1 cellular context compared by ENCODE assay signal in the genomic region with DNA sequence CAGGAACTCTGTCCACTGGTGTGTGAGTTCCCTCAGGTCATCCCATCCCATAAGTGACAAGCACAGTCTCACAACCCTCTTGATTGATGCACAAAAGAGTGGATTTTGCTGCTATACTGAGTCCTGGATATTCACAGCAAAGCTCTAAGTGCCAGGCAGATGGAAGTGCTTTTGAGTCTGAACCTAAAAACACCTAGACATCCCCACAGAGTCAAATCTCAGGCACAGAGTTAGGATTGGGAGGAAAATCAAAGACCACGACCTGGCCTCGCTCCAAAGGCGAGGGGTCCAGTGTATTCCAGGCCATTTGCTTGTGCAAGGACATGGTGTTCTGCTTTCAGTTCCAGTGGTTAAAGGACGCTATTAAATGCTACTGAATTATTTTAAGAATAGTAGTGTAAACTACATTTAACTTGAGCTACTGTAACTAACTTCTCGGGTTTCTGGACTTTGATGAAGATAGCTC.
TF ChIP-seq lines count a peak whose summit lies in the region.

No MANE protein-coding gene starts in this region.

TF ChIP-seq in liver, 16 proteins besides CTCF, POLR2A, EP300 and RAD21 (continued from another document):
- TF ChIP-seq, protein P1, sequence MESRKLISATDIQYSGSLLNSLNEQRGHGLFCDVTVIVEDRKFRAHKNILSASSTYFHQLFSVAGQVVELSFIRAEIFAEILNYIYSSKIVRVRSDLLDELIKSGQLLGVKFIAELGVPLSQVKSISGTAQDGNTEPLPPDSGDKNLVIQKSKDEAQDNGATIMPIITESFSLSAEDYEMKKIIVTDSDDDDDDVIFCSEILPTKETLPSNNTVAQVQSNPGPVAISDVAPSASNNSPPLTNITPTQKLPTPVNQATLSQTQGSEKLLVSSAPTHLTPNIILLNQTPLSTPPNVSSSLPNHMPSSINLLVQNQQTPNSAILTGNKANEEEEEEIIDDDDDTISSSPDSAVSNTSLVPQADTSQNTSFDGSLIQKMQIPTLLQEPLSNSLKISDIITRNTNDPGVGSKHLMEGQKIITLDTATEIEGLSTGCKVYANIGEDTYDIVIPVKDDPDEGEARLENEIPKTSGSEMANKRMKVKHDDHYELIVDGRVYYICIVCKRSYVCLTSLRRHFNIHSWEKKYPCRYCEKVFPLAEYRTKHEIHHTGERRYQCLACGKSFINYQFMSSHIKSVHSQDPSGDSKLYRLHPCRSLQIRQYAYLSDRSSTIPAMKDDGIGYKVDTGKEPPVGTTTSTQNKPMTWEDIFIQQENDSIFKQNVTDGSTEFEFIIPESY (IDR thresholded peaks at IDR 0.05) = no peak
- TF ChIP-seq EGR1 (IDR thresholded peaks at IDR 0.05; ENCODE audit: low read depth in 2 of 2) = no peak
- no peak for TF ChIP-seq YY1 (IDR thresholded peaks at IDR 0.05)
- no peak for TF ChIP-seq TAF1 (conservative IDR thresholded peaks at IDR 0.05)
- TF ChIP-seq HNF4G (IDR thresholded peaks at IDR 0.05) = no peak
- TF ChIP-seq FOXA1 (IDR thresholded peaks at IDR 0.05) = no peak
- TF ChIP-seq NR2F2 (IDR thresholded peaks at IDR 0.05) = no peak
- TF ChIP-seq, protein P2, sequence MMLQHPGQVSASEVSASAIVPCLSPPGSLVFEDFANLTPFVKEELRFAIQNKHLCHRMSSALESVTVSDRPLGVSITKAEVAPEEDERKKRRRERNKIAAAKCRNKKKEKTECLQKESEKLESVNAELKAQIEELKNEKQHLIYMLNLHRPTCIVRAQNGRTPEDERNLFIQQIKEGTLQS (IDR thresholded peaks at IDR 0.05) = no peak
- TF ChIP-seq HNF4A (conservative IDR thresholded peaks at IDR 0.05) = no peak
- TF ChIP-seq RXRA (IDR thresholded peaks at IDR 0.05) = no peak
- TF ChIP-seq, protein P3, sequence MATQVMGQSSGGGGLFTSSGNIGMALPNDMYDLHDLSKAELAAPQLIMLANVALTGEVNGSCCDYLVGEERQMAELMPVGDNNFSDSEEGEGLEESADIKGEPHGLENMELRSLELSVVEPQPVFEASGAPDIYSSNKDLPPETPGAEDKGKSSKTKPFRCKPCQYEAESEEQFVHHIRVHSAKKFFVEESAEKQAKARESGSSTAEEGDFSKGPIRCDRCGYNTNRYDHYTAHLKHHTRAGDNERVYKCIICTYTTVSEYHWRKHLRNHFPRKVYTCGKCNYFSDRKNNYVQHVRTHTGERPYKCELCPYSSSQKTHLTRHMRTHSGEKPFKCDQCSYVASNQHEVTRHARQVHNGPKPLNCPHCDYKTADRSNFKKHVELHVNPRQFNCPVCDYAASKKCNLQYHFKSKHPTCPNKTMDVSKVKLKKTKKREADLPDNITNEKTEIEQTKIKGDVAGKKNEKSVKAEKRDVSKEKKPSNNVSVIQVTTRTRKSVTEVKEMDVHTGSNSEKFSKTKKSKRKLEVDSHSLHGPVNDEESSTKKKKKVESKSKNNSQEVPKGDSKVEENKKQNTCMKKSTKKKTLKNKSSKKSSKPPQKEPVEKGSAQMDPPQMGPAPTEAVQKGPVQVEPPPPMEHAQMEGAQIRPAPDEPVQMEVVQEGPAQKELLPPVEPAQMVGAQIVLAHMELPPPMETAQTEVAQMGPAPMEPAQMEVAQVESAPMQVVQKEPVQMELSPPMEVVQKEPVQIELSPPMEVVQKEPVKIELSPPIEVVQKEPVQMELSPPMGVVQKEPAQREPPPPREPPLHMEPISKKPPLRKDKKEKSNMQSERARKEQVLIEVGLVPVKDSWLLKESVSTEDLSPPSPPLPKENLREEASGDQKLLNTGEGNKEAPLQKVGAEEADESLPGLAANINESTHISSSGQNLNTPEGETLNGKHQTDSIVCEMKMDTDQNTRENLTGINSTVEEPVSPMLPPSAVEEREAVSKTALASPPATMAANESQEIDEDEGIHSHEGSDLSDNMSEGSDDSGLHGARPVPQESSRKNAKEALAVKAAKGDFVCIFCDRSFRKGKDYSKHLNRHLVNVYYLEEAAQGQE (IDR thresholded peaks at IDR 0.05) = no peak
- no peak for TF ChIP-seq GABPA (IDR thresholded peaks at IDR 0.05 in 1 of 2, conservative IDR thresholded peaks at IDR 0.05 in 1 of 2)
